ENCODE assay signal across 8 cellular contexts in the genomic region with DNA sequence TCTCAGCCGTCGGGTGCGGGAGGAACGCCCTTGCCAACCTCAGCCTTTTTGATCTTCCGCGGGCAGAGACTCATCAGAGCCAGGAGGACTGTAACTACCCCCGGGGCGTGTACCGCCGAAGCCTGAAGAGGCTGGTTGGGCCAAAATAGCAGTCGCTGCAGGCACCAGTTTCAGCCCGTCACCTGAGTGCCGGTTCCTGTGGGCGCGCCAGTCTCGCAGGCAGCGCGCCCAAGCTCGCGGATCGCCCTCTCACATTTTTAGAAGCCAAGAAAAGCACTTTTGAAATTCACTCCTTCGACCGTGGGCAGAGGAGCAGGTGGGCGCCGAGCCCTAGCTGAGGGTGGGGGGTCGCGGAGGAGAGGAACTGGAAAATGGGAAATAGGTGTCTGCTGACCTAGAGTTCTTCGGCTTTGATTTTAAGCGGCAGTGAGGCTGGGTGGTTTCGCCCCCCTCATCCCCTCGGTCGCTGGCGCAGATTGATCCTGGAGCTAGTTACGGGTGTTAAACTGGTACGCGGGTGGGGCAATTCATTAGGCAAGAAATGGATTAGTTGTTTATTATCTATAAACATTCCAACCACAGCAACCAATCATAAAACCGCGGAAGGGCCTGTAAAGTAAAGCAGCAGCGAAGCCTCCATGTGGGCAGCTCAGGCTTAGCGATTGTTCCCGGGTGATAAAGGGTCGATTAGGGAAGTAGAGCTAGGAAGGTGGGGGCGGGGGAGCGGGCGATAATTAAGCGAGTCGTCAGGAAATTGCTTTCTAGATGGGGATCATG.
DNase-seq lines count a peak whose midpoint lies in the region; ATAC-seq and TF ChIP-seq lines count a peak whose summit lies in the region.

No MANE protein-coding gene starts in this region.

- H3K4me1 Mint-ChIP-seq in IgD-negative memory B cell = peaks cover 17 to 51% (median 44%) of the 10 kb centered on the region in 3 donors
- H3K4me1 Mint-ChIP-seq in endodermal cell = peaks cover 53% of the 10 kb centered on the region

- peak overlapping the region; percentile 20 to 83 (median 70) for H3K4me3 Mint-ChIP-seq in IgD-negative memory B cell
- peak overlapping the region; percentile 58 for H3K4me3 Mint-ChIP-seq in endodermal cell

- TF ChIP-seq CTCF in endodermal cell (conservative IDR thresholded peaks at IDR 0.05) = no peak
- TF ChIP-seq CTCF in omental fat pad (IDR thresholded peaks at IDR 0.05) = no peak

- DNase-seq in endodermal cell (peak; percentile 84), omental fat pad (ENCODE audit: low spot score) (no peak), NCI-H1105 treated with DMSO at 0.1 percent for 48 hours (lab: John Stamatoyannopoulos, UW) (no peak), DMS53 (lab: John Stamatoyannopoulos, UW) (no peak), NK-92 (lab: John Stamatoyannopoulos, UW; ENCODE audit: unreplicated experiment) (no peak)

- peak overlapping the region; percentile 76 for H3K4me3 ChIP-seq in endodermal cell (ENCODE audit: low read length)

- ATAC-seq in GM18868 (IDR thresholded peaks at IDR 0.05; ENCODE audit: unreplicated experiment) (peak; percentile 50), omental fat pad (ENCODE audit: low FRiP score) (peak; percentile 68), HG03095 (IDR thresholded peaks at IDR 0.05; ENCODE audit: unreplicated experiment) (no peak)

- H3K36me3 Mint-ChIP-seq in IgD-negative memory B cell = peaks cover 1% of the 10 kb centered on the region
- no peaks in the 10 kb centered on the region for H3K36me3 Mint-ChIP-seq in endodermal cell (ENCODE audit: low read depth)

- peaks cover 3% of the 10 kb centered on the region for H3K4me1 ChIP-seq in endodermal cell (ENCODE audit: control insufficient read depth, insufficient read depth, low read length)

- no peaks in the 10 kb centered on the region for H3K36me3 ChIP-seq in endodermal cell (ENCODE audit: control insufficient read depth, insufficient read depth, low read length)

- H3K27me3 Mint-ChIP-seq in IgD-negative memory B cell (peaks cover 80% of the 10 kb centered on the region), endodermal cell (ENCODE audit: insufficient read depth) (peaks cover 98% of the 10 kb centered on the region)

- WGBS in endodermal cell (ENCODE audit: insufficient coverage in 1 of 2, insufficient read length in 1 of 2), 2 experiments = 2 to 3% methylated on average over 10 to 44 of the region's 47 CpGs

- peak overlapping the region; percentile 16 for H3K9ac ChIP-seq in endodermal cell (ENCODE audit: extremely low read depth, low read length, poor library complexity, severe bottlenecking)

- peaks cover 99% of the 10 kb centered on the region for H3K27me3 ChIP-seq in endodermal cell (ENCODE audit: control insufficient read depth, insufficient read depth, low read length, poor library complexity, severe bottlenecking)

- H3K9me3 Mint-ChIP-seq in IgD-negative memory B cell (peaks cover 2 to 4% (median 4%) of the 10 kb centered on the region in 3 donors), endodermal cell (no peaks in the 10 kb centered on the region)

- H3K27ac ChIP-seq in endodermal cell (ENCODE audit: low read depth, low read length) = no peak overlapping the region

- peak overlapping the region; percentile 30 to 82 (median 66) for H3K27ac Mint-ChIP-seq in IgD-negative memory B cell
- H3K27ac Mint-ChIP-seq in endodermal cell = peak overlapping the region; percentile 49

- H3K9me3 ChIP-seq in endodermal cell (ENCODE audit: control insufficient read depth, low read length) = no peaks in the 10 kb centered on the region
